Comparison of ENCODE assay signal across 9 cellular contexts in genomic region chr16:68448360-68448970, GRCh38. TPM values are rescaled to one million over a fixed set of nuclear protein-coding genes. Genes with fewer than 3 reads are reported as not detected.
DNase-seq lines count a peak whose midpoint lies in the region; ATAC-seq and TF ChIP-seq lines count a peak whose summit lies in the region.
"Had no signal": no experiment of that assay in that cellular context is flagged by ENCODE, and none has a peak within 500 bp of the region (broad histone marks: within the 10 kb centered on the region; RNA-seq: fewer than 3 reads in every experiment).

Gene SMPD3, minus strand, starts transcription at chr16:68448508. Its CDS starts 76,327 bp downstream, at chr16:68372181.

- intact Hi-C loops in breast epithelium (cut with DNase I; ENCODE audit: low total_unique reads) = no loop called here
- intact Hi-C loops in gastrocnemius medialis (cut with DNase I; ENCODE audit: low total_unique reads) = no loop called here

- in situ Hi-C loops in gastrocnemius medialis (cut with MboI; ENCODE audit: low sequenced_read_pairs in 4 of 4) = no loop called here

- TF ChIP-seq POLR2A in breast epithelium (IDR thresholded peaks at IDR 0.05) (no peak), gastrocnemius medialis (IDR thresholded peaks at IDR 0.05) (peak in 1 of 2 donors; percentile 72)

- peaks cover 9 to 11% of the 10 kb centered on the region in 2 donors for H3K4me1 ChIP-seq in breast epithelium
- peaks cover 5% of the 10 kb centered on the region for H3K4me1 ChIP-seq in iPS-18a (ENCODE audit: control insufficient read depth, low read depth, low read length)
- H3K4me1 ChIP-seq in gastrocnemius medialis = peaks cover 9 to 11% of the 10 kb centered on the region in 2 donors

- H3K4me3 ChIP-seq in breast epithelium = peak within 1 kb of the TSS; percentile 42 to 66 (median 54)
- peak within 1 kb of the TSS; percentile 75 for H3K4me3 ChIP-seq in iPS-18a (ENCODE audit: low read length)
- H3K4me3 ChIP-seq in gastrocnemius medialis = peak within 1 kb of the TSS; percentile 41 to 73 (median 58)

- H3K9ac ChIP-seq in iPS-18a (ENCODE audit: low read length) = peak within 1 kb of the TSS; percentile 15

- H3K9me3 ChIP-seq in breast epithelium (no peaks in the 10 kb centered on the region), iPS-18a (ENCODE audit: control insufficient read depth, low read depth, low read length) (no peaks in the 10 kb centered on the region), gastrocnemius medialis (no peaks in the 10 kb centered on the region)

- no peak for TF ChIP-seq CTCF in VCaP (conservative IDR thresholded peaks at IDR 0.05)
- TF ChIP-seq CTCF in breast epithelium (IDR thresholded peaks at IDR 0.05) = no peak
- TF ChIP-seq CTCF in gastrocnemius medialis (IDR thresholded peaks at IDR 0.05 in 4 of 5, conservative IDR thresholded peaks at IDR 0.05 in 1 of 5) = no peak

- peak; percentile 94 for ATAC-seq in HG03095 (IDR thresholded peaks at IDR 0.05; ENCODE audit: unreplicated experiment)
- peak; percentile 98 to 100 for ATAC-seq in gastrocnemius medialis

- H3K27me3 ChIP-seq in breast epithelium = peaks cover 0 to 2% of the 10 kb centered on the region in 2 donors
- H3K27me3 ChIP-seq in iPS-18a (ENCODE audit: control insufficient read depth, insufficient read depth, low read length) = peaks cover 27% of the 10 kb centered on the region
- H3K27me3 ChIP-seq in gastrocnemius medialis = peaks cover 5 to 8% (median 5%) of the 10 kb centered on the region in 3 donors

- H3K36me3 ChIP-seq in breast epithelium (no peaks in the 10 kb centered on the region), iPS-18a (ENCODE audit: control insufficient read depth, low read depth, low read length) (no peaks in the 10 kb centered on the region), gastrocnemius medialis (no peaks in the 10 kb centered on the region)

- peak; percentile 75 for DNase-seq in NK-92 (lab: John Stamatoyannopoulos, UW; ENCODE audit: unreplicated experiment)
- no peak for DNase-seq in NK-92 treated with Interleukin-12 subunit alpha and Interleukin-12 subunit beta, amount 100 ng/mL, for 24 hours (lab: John Stamatoyannopoulos, UW)
- DNase-seq in NCI-H2171 (lab: John Stamatoyannopoulos, UW) = peak; percentile 100
- peak; percentile 95 to 98 for DNase-seq in breast epithelium (ENCODE audit: low spot score in 2 of 2)
- DNase-seq in gastrocnemius medialis = peak; percentile 92 to 97

- H3K27ac ChIP-seq in VCaP (peak within 1 kb of the TSS; percentile 60), breast epithelium (no peak within 1 kb of the TSS), iPS-18a (ENCODE audit: low read length) (no peak within 1 kb of the TSS), gastrocnemius medialis (no peak within 1 kb of the TSS)
- H3K27ac ChIP-seq: 22Rv1 had no signal

RNA-seq across cellular contexts. Expression of gene SMPD3, which starts in this region (rescaled TPM):
- total RNA-seq in breast epithelium = 10 to 100 TPM in 1 of 3 donors, 1 to 10 TPM in 1, under 1 TPM in 1; under 0.01 to 15.4 (median 2.9) TPM
- total RNA-seq in gastrocnemius medialis = 1 to 10 TPM in 1 of 4 donors, not detected in 3; 2.3 TPM
